ENCODE assay signal across 9 cellular contexts in genomic region chr3:197951392-197951990, GRCh38. TPM values are rescaled to one million over a fixed set of nuclear protein-coding genes. Genes with fewer than 3 reads are reported as not detected.
DNase-seq lines count a peak whose midpoint lies in the region; ATAC-seq lines count a peak whose summit lies in the region.
"Had no signal": no experiment of that assay in that cellular context is flagged by ENCODE, and none has a peak within 500 bp of the region (broad histone marks: within the 10 kb centered on the region; RNA-seq: fewer than 3 reads in every experiment).

No MANE protein-coding gene starts in this region.

- peak overlapping the region; percentile 92 for H3K9ac ChIP-seq in iPS-15b (ENCODE audit: low read depth, low read length)

- H3K9me3 ChIP-seq in iPS-15b (ENCODE audit: control insufficient read depth, insufficient read depth, low read length): no peaks in the 10 kb centered on the region

- H3K9me3 Mint-ChIP-seq in activated CD8-positive, alpha-beta T cell treated with anti-CD3 and anti-CD28 coated beads, Interleukin-2, amount 10 ng/mL, durations not matched to agents 7 days and 5 days (ENCODE audit: insufficient read depth): no peaks in the 10 kb centered on the region

- H3K27me3 ChIP-seq in iPS-15b (ENCODE audit: control insufficient read depth, insufficient read depth, low read length): no peaks in the 10 kb centered on the region

- peaks cover 56% of the 10 kb centered on the region for H3K4me1 Mint-ChIP-seq in activated CD8-positive, alpha-beta T cell treated with anti-CD3 and anti-CD28 coated beads, Interleukin-2, amount 10 ng/mL, durations not matched to agents 7 days and 5 days (ENCODE audit: low read depth)

- H3K4me3 ChIP-seq in iPS-15b (ENCODE audit: low read depth, low read length): peak overlapping the region; percentile 82

- ATAC-seq in activated CD8-positive, alpha-beta T cell treated with anti-CD3 and anti-CD28 coated beads, Interleukin-2, amount 10 ng/mL, durations not matched to agents 7 days and 5 days: no peak
- ATAC-seq in stimulated activated naive CD8-positive, alpha-beta T cell treated with anti-CD3 and anti-CD28 coated beads, Interleukin-15, Interleukin-2, amounts not matched to agents 100 U/mL and 50 U/mL, for 24 hours: no peak

- peak overlapping the region; percentile 98 for H3K27ac Mint-ChIP-seq in activated CD8-positive, alpha-beta T cell treated with anti-CD3 and anti-CD28 coated beads, Interleukin-2, amount 10 ng/mL, durations not matched to agents 7 days and 5 days

- peaks cover 47% of the 10 kb centered on the region for H3K36me3 ChIP-seq in iPS-15b (ENCODE audit: control insufficient read depth, insufficient read depth, low read length)

- peaks cover 57% of the 10 kb centered on the region for H3K36me3 Mint-ChIP-seq in activated CD8-positive, alpha-beta T cell treated with anti-CD3 and anti-CD28 coated beads, Interleukin-2, amount 10 ng/mL, durations not matched to agents 7 days and 5 days (ENCODE audit: low read depth)

- CTCF ChIA-PET in activated CD8-positive, alpha-beta T cell treated with anti-CD3 and anti-CD28 coated beads, Interleukin-2, amount 10 ng/mL, durations not matched to agents 7 days and 5 days (lab: Charles Lee): interaction anchor here (1.0 kb wide), 1 partner anchor 46 kb away, joined by 7 read pairs; no protein-coding TSS in a partner anchor

- H3K27me3 Mint-ChIP-seq in activated CD8-positive, alpha-beta T cell treated with anti-CD3 and anti-CD28 coated beads, Interleukin-2, amount 10 ng/mL, durations not matched to agents 7 days and 5 days (ENCODE audit: low read depth): no peaks in the 10 kb centered on the region

- H3K4me1 ChIP-seq in iPS-15b (ENCODE audit: control insufficient read depth, insufficient read depth, low read length): peaks cover 2% of the 10 kb centered on the region

- peak overlapping the region; percentile 96 for H3K4me3 Mint-ChIP-seq in activated CD8-positive, alpha-beta T cell treated with anti-CD3 and anti-CD28 coated beads, Interleukin-2, amount 10 ng/mL, durations not matched to agents 7 days and 5 days

- DNase-seq in SIG-M5 treated with dmso at 0.1 percent for 504 hours (lab: John Stamatoyannopoulos, UW; ENCODE audit: unreplicated experiment) (peak; percentile 18), SIG-M5 (lab: John Stamatoyannopoulos, UW) (no peak), iPS-NIHi11 (ENCODE audit: low spot score) (no peak), NAMALWA (ENCODE audit: low spot score) (no peak), glomerular visceral epithelial cell (ENCODE audit: extremely low spot score) (no peak)
- no peak for DNase-seq in activated CD8-positive, alpha-beta T cell treated with anti-CD3 and anti-CD28 coated beads, Interleukin-2, amount 10 ng/mL, durations not matched to agents 7 days and 5 days
- peak; percentile 13 for DNase-seq in stimulated activated naive CD8-positive, alpha-beta T cell treated with anti-CD3 and anti-CD28 coated beads, Interleukin-15, Interleukin-2, amounts not matched to agents 100 U/mL and 50 U/mL, for 24 hours
- DNase-seq: activated CD4-positive, alpha-beta T cell treated with anti-CD3 and anti-CD28 coated beads for 4 hours had no signal

- POLR2A ChIA-PET in activated CD8-positive, alpha-beta T cell treated with anti-CD3 and anti-CD28 coated beads, Interleukin-2, amount 10 ng/mL, durations not matched to agents 7 days and 5 days (lab: Charles Lee): interaction anchor here (1.9 kb wide), 1 partner anchor 7 kb away, joined by 10 read pairs; no protein-coding TSS in a partner anchor

RNA-seq across cellular contexts. Expression of gene RPL35A, which starts 1.5 kb away (rescaled TPM):
- total RNA-seq in activated CD8-positive, alpha-beta T cell treated with anti-CD3 and anti-CD28 coated beads, Interleukin-2, amount 10 ng/mL, durations not matched to agents 7 days and 5 days: 100 to 1,000 TPM; 876 to 907 TPM

RNA-seq across cellular contexts. Expression of gene LMLN, which starts 8.5 kb away (rescaled TPM):
- 1 to 10 TPM; 4.0 to 6.0 TPM for total RNA-seq in activated CD8-positive, alpha-beta T cell treated with anti-CD3 and anti-CD28 coated beads, Interleukin-2, amount 10 ng/mL, durations not matched to agents 7 days and 5 days

Comparison
In these comparisons a context has a peak if more than half of its experiments do, and no peak if none do; other contexts are left out.
1. DNase-seq: peak in SIG-M5 treated with dmso at 0.1 percent for 504 hours (single experiment) and stimulated activated naive CD8-positive, alpha-beta T cell treated with anti-CD3 and anti-CD28 coated beads, Interleukin-15, Interleukin-2, amounts not matched to agents 100 U/mL and 50 U/mL, for 24 hours (single experiment); none in SIG-M5 (single experiment), activated CD8-positive, alpha-beta T cell treated with anti-CD3 and anti-CD28 coated beads, Interleukin-2, amount 10 ng/mL, durations not matched to agents 7 days and 5 days (single experiment), iPS-NIHi11 (single experiment), NAMALWA (single experiment) and glomerular visceral epithelial cell (single experiment).